Comparison of ENCODE assay signal across 13 cellular contexts in the genomic region with DNA sequence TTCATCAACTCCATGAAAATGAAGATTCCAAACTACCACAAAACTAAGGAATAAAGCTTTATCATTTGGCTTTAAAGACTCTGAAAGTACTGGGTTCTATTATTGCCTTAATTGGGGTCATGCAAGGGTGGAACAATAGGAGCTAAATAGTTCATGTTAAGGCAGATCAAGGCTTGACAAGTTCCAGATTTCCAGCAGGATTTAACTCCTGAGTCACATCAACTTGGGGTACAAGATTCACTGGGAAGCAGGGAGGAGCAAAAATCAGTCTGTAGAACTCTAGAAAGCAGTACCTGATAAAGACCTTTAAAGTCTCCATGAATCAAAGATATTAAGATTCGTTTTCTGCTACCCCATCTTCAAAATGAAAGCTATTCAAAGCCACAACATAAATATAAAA. TPM values are rescaled to one million over a fixed set of nuclear protein-coding genes. Genes with fewer than 3 reads are reported as not detected.
DNase-seq lines count a peak whose midpoint lies in the region; ATAC-seq, FAIRE-seq and TF ChIP-seq lines count a peak whose summit lies in the region.
"Had no signal": no experiment of that assay in that cellular context is flagged by ENCODE, and none has a peak within 500 bp of the region (broad histone marks: within the 10 kb centered on the region; RNA-seq: fewer than 3 reads in every experiment).

No MANE protein-coding gene starts in this region.

- TF ChIP-seq CTCF in Caco-2 (IDR thresholded peaks at IDR 0.05; ENCODE audit: insufficient read depth in 1 of 2, low read depth in 1 of 2, low read length in 1 of 2, severe bottlenecking in 1 of 2, unreplicated experiment in 1 of 2) (no peak), bronchial epithelial cell (IDR thresholded peaks at IDR 0.05; ENCODE audit: insufficient read depth, low read length, severe bottlenecking) (no peak), HepG2 (CRISPR knock-in tag; IDR thresholded peaks at IDR 0.05) (no peak), tibial artery (IDR thresholded peaks at IDR 0.05) (no peak)

- TF ChIP-seq POLR2A in HepG2 (IDR thresholded peaks at IDR 0.05; ENCODE audit: insufficient read depth in 1 of 2, low read depth in 2 of 2, low read length in 2 of 2), result no peak

- H3K4me1 ChIP-seq in Caco-2 (peaks cover 53% of the 10 kb centered on the region), HepG2 (ENCODE audit: insufficient read depth, low read length) (peaks cover 76% of the 10 kb centered on the region), tibial artery (peaks cover 0 to 80% (median 34%) of the 10 kb centered on the region in 4 donors)

- H3K4me2 ChIP-seq in HepG2 (ENCODE audit: low read depth, low read length), result peak overlapping the region; percentile 90

- H3K36me3 ChIP-seq in Caco-2 (ENCODE audit: control insufficient read depth, insufficient read depth, low read length), result no peaks in the 10 kb centered on the region
- H3K36me3 ChIP-seq in bronchial epithelial cell (ENCODE audit: control insufficient read depth, insufficient read depth, low read length), result no peaks in the 10 kb centered on the region
- no peaks in the 10 kb centered on the region for H3K36me3 ChIP-seq in HepG2 (replicated peaks in 1 of 2; ENCODE audit: control insufficient read depth in 1 of 2, insufficient read depth in 2 of 2, low read length in 2 of 2)
- no peaks in the 10 kb centered on the region for H3K36me3 ChIP-seq in tibial artery

- CTCF ChIA-PET in Caco-2 (lab: Charles Lee) (interaction anchor here (0.7 to 1.5 kb wide), 4 partner anchors 7 to 28 kb away, joined by 3 to 9 read pairs (median 4); no protein-coding TSS in a partner anchor), HepG2 (lab: Yijun Ruan, JAX; ENCODE audit: low intra/inter-chr PET ratio, low total read pairs) (no interaction called here)

- peak overlapping the region; percentile 89 for H3K9ac ChIP-seq in HepG2 (ENCODE audit: insufficient read depth, low read depth, low read length)

- H3K27ac ChIP-seq in HepG2 (ENCODE audit: extremely low read length, insufficient read depth, low read length) (peak overlapping the region; percentile 98), tibial artery (peak overlapping the region; percentile 89 to 97)

- peaks cover 42% of the 10 kb centered on the region for H3K4me1 Mint-ChIP-seq in Caco-2 (ENCODE audit: low read depth, unreplicated experiment)
- peaks cover 61% of the 10 kb centered on the region for H3K4me1 Mint-ChIP-seq in activated CD4-positive, alpha-beta T cell treated with anti-CD3 and anti-CD28 coated beads, Interleukin-2, amount 10 ng/mL, durations not matched to agents 24 days and 14 days

- 0% methylated on average over 1 of the region's 1 CpG for WGBS in HepG2 (ENCODE audit: low lambda C conversion rate)

- no peak for TF ChIP-seq EP300 in HepG2 (IDR thresholded peaks at IDR 0.05; ENCODE audit: low read depth in 2 of 2, low read length in 2 of 2)
- no peak for TF ChIP-seq EP300 in HepG2 (CRISPR knock-in tag; IDR thresholded peaks at IDR 0.05; ENCODE audit: borderline replicate concordance)

- no peak for DNase-seq in Caco-2
- DNase-seq in bronchial epithelial cell (ENCODE audit: low read depth), result peak; percentile 77
- DNase-seq in HepG2 (ENCODE audit: low spot score), result no peak
- DNase-seq in tibial artery, result no peak
- no peak for DNase-seq in activated CD4-positive, alpha-beta T cell treated with anti-CD3 and anti-CD28 coated beads, Interleukin-2, amount 10 ng/mL, durations not matched to agents 24 days and 14 days
- no peak for DNase-seq in NCI-H187 (lab: John Stamatoyannopoulos, UW)
- no peak for DNase-seq in NCI-H2107 (lab: John Stamatoyannopoulos, UW)
- DNase-seq: COR-L47, H9, NCI-H1048, NCI-H446 had no signal

- peaks cover 9% of the 10 kb centered on the region for H3K9me3 Mint-ChIP-seq in Caco-2 (ENCODE audit: unreplicated experiment)
- H3K9me3 Mint-ChIP-seq in activated CD4-positive, alpha-beta T cell treated with anti-CD3 and anti-CD28 coated beads, Interleukin-2, amount 10 ng/mL, durations not matched to agents 24 days and 14 days, result peaks cover 9% of the 10 kb centered on the region
- H3K9me3 Mint-ChIP-seq: H9 had no signal

- no peaks in the 10 kb centered on the region for H4K20me1 ChIP-seq in HepG2 (ENCODE audit: insufficient read depth, low read length)

- BruUV-seq in Caco-2 (replicated peaks; lab: Mats Ljungman, UMichigan), result no TSS peak
- no TSS peak for BruUV-seq in HepG2 (replicated peaks; lab: Mats Ljungman, UMichigan)

- POLR2A ChIA-PET in Caco-2 (lab: Charles Lee) (interaction anchor here (1.2 kb wide), 1 partner anchor 14 kb away, joined by 10 read pairs; no protein-coding TSS in a partner anchor), HepG2 (lab: Yijun Ruan, JAX) (interaction anchor here (0.6 to 7.9 kb wide), 19 partner anchors 10 to 1295 kb away, joined by 3 to 128 read pairs (median 5); partner anchors contain the start of genes ERAP1, GLRX, RFESD and RHOBTB3)

- intact Hi-C loops in Caco-2 (cut with micrococcal nuclease; ENCODE audit: unreplicated experiment), result no loop called here
- intact Hi-C loops in HepG2 (cut with micrococcal nuclease; ENCODE audit: unreplicated experiment), result loop anchor here (5.0 kb wide), 2 partner anchors 43 to 323 kb away; no protein-coding TSS in a partner anchor
- intact Hi-C loops in tibial artery (cut with DNase I; ENCODE audit: low total_unique reads), result no loop called here
- intact Hi-C loops in activated CD4-positive, alpha-beta T cell treated with anti-CD3 and anti-CD28 coated beads, Interleukin-2, amount 10 ng/mL, durations not matched to agents 24 days and 14 days (cut with micrococcal nuclease), result no loop called here

- in situ Hi-C loops in HepG2 (cut with HindIII; ENCODE audit: extremely low pct_ligation_motif_present, low pct_unique_long_range_greater_than_20kb), result loop anchor here (5.0 kb wide), 1 partner anchor 253 kb away; no protein-coding TSS in a partner anchor

- no peak overlapping the region for H2AFZ ChIP-seq in HepG2 (ENCODE audit: low read length)

- no peak for ATAC-seq in HepG2
- ATAC-seq: K562 had no signal

- TF ChIP-seq RAD21 in HepG2 (CRISPR knock-in tag; IDR thresholded peaks at IDR 0.05), result no peak

- H3K4me3 ChIP-seq in Caco-2 (ENCODE audit: low read depth, low read length), result no peak overlapping the region
- no peak overlapping the region for H3K4me3 ChIP-seq in bronchial epithelial cell (ENCODE audit: low read depth, low read length)
- H3K4me3 ChIP-seq in HepG2 (replicated peaks in 1 of 3; ENCODE audit: insufficient read depth in 1 of 3, low read depth in 2 of 3, low read length in 3 of 3), result peak overlapping the region in 2 of 3 experiments; percentile 32 to 41; a peak in 3 of 6 replicates
- H3K4me3 ChIP-seq in tibial artery, result no peak overlapping the region
- H3K4me3 ChIP-seq: K562 had no signal

- FAIRE-seq in bronchial epithelial cell (lab: Jason Lieb, UNC), result no peak
- FAIRE-seq in HepG2 (lab: Jason Lieb, UNC), result no peak
- FAIRE-seq: HTR-8/SVneo, K562 had no signal

- H3K9me3 ChIP-seq in Caco-2, result no peaks in the 10 kb centered on the region
- H3K9me3 ChIP-seq in HepG2 (ENCODE audit: low read length), result no peaks in the 10 kb centered on the region
- H3K9me3 ChIP-seq in tibial artery, result no peaks in the 10 kb centered on the region

- no peaks in the 10 kb centered on the region for H3K27me3 ChIP-seq in Caco-2 (replicated peaks; ENCODE audit: control insufficient read depth, insufficient read depth, low read length)
- no peaks in the 10 kb centered on the region for H3K27me3 ChIP-seq in bronchial epithelial cell (ENCODE audit: control insufficient read depth, insufficient read depth, low read length)
- no peaks in the 10 kb centered on the region for H3K27me3 ChIP-seq in HepG2 (ENCODE audit: control insufficient read depth in 1 of 2, insufficient read depth in 2 of 2, low read length in 2 of 2)
- H3K27me3 ChIP-seq in tibial artery, result no peaks in the 10 kb centered on the region

- H3K4me3 Mint-ChIP-seq in Caco-2 (ENCODE audit: unreplicated experiment), result no peak overlapping the region
- no peak overlapping the region for H3K4me3 Mint-ChIP-seq in activated CD4-positive, alpha-beta T cell treated with anti-CD3 and anti-CD28 coated beads, Interleukin-2, amount 10 ng/mL, durations not matched to agents 24 days and 14 days
- H3K4me3 Mint-ChIP-seq: H9 had no signal

- H3K27ac Mint-ChIP-seq in Caco-2 (ENCODE audit: unreplicated experiment), result peak overlapping the region; percentile 77
- no peak overlapping the region for H3K27ac Mint-ChIP-seq in activated CD4-positive, alpha-beta T cell treated with anti-CD3 and anti-CD28 coated beads, Interleukin-2, amount 10 ng/mL, durations not matched to agents 24 days and 14 days

- peaks cover 6% of the 10 kb centered on the region for H3K36me3 Mint-ChIP-seq in Caco-2 (ENCODE audit: insufficient read depth, unreplicated experiment)
- H3K36me3 Mint-ChIP-seq in activated CD4-positive, alpha-beta T cell treated with anti-CD3 and anti-CD28 coated beads, Interleukin-2, amount 10 ng/mL, durations not matched to agents 24 days and 14 days (ENCODE audit: low read depth), result peaks cover 2% of the 10 kb centered on the region

- no peaks in the 10 kb centered on the region for H3K27me3 Mint-ChIP-seq in Caco-2 (ENCODE audit: insufficient read depth, unreplicated experiment)
- no peaks in the 10 kb centered on the region for H3K27me3 Mint-ChIP-seq in activated CD4-positive, alpha-beta T cell treated with anti-CD3 and anti-CD28 coated beads, Interleukin-2, amount 10 ng/mL, durations not matched to agents 24 days and 14 days

- peaks cover 12% of the 10 kb centered on the region for H3K79me2 ChIP-seq in HepG2 (ENCODE audit: insufficient read depth, low read length)

RNA-seq across cellular contexts. Expression of gene GLRX, which starts 41.9 kb away (rescaled TPM):
- 17.9 and 26.4 TPM in 2 replicates for total RNA-seq in Caco-2 (2022)
- total RNA-seq in bronchial epithelial cell, result 8.7 and 18.4 TPM in 2 replicates
- 63.8 and 71.9 TPM in 2 replicates for total RNA-seq in HepG2 (2016; rRNA removed; fragmentation: Illumina TruSeq; extraction: Trizol)
- 27.6 and 30.6 TPM in 2 replicates for total RNA-seq in HepG2 (2016; cell fraction: cytosol; rRNA removed; fragmentation: Illumina TruSeq; extraction: Trizol; ENCODE audit: low read depth)
- 64.8 and 79.1 TPM in 2 replicates for total RNA-seq in HepG2 (2016; cell fraction: insoluble cytoplasmic fraction; rRNA removed; fragmentation: Illumina TruSeq; extraction: Trizol)
- total RNA-seq in HepG2 (2016; cell fraction: membrane; rRNA removed; fragmentation: Illumina TruSeq; extraction: Trizol), result 27.3 and 28.0 TPM in 2 replicates
- total RNA-seq in HepG2 (2016; cell fraction: nucleus; rRNA removed; fragmentation: Illumina TruSeq; extraction: Trizol), result 27.2 and 28.1 TPM in 2 replicates
- polyA plus RNA-seq in HepG2 (2011; rRNA removed), result 499 and 615 TPM in 2 replicates
- polyA plus RNA-seq in HepG2 (2011; cell fraction: cytosol; rRNA removed), result 393 and 503 TPM in 2 replicates
- polyA plus RNA-seq in HepG2 (2011; cell fraction: nucleus; rRNA removed), result 87.8 and 90.3 TPM in 2 replicates
- 244 and 269 TPM in 2 replicates for polyA plus RNA-seq in HepG2 (2012)
- polyA plus RNA-seq in HepG2 (2016; cell fraction: cytosol; fragmentation: Illumina TruSeq; extraction: Trizol; ENCODE audit: low read depth), result 25.5 and 30.2 TPM in 2 replicates
- 107 and 117 TPM in 2 replicates for polyA plus RNA-seq in HepG2 (2016; cell fraction: insoluble cytoplasmic fraction; fragmentation: Illumina TruSeq; extraction: Trizol; ENCODE audit: low read depth)
- 23.9 and 28.1 TPM in 2 replicates for polyA plus RNA-seq in HepG2 (2016; cell fraction: membrane; fragmentation: Illumina TruSeq; extraction: Trizol; ENCODE audit: low read depth)
- 59.6 and 62.5 TPM in 2 replicates for polyA plus RNA-seq in HepG2 (2016; cell fraction: nucleus; fragmentation: Illumina TruSeq; extraction: Trizol; ENCODE audit: insufficient read depth, low read depth)
- 44.3 and 186 TPM in 2 replicates for polyA minus RNA-seq in HepG2 (2011; rRNA and poly(A)+ RNA removed; ENCODE audit: low replicate concordance)
- polyA minus RNA-seq in HepG2 (2011; cell fraction: cytosol; rRNA and poly(A)+ RNA removed), result 49.7 and 65.5 TPM in 2 replicates
- polyA minus RNA-seq in HepG2 (2011; cell fraction: nucleus; rRNA and poly(A)+ RNA removed), result 62.3 and 93.9 TPM in 2 replicates
- 13.5 and 17.3 TPM in 2 replicates for total RNA-seq in activated CD4-positive, alpha-beta T cell treated with anti-CD3 and anti-CD28 coated beads, Interleukin-2, amount 10 ng/mL, durations not matched to agents 24 days and 14 days

Comparison
In these comparisons a context has a peak if more than half of its experiments do, and no peak if none do; other contexts are left out.
1. H3K4me3 ChIP-seq: peak in HepG2 (2 of 3); none in Caco-2 (single experiment), bronchial epithelial cell (single experiment) and tibial artery (0 of 2).